1 cellular context compared by ENCODE assay signal in the genomic region with DNA sequence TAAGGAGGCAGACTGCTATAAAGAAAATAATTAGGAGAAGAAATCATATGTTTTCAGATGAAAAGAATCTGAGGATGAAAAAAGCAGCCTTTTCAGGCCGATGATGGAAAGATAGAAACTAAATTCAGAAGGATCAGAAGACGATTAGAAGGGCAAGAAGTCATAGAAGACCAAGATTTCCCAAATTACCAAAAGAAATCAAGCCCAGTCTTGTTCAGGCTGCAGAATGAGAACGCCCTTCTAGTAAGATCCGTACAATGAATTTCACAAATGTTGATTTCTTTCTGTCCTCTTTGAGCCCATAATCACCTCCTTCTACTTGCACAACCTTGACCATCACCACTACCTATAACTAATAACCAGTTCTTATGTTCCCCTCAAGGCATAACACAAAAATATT.
TF ChIP-seq lines count a peak whose summit lies in the region.

No MANE protein-coding gene starts in this region.

TF ChIP-seq in A549, 52 proteins besides CTCF, POLR2A, EP300 and RAD21 (continued from another document):
- TF ChIP-seq, protein P1, sequence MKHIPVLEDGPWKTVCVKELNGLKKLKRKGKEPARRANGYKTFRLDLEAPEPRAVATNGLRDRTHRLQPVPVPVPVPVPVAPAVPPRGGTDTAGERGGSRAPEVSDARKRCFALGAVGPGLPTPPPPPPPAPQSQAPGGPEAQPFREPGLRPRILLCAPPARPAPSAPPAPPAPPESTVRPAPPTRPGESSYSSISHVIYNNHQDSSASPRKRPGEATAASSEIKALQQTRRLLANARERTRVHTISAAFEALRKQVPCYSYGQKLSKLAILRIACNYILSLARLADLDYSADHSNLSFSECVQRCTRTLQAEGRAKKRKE (CRISPR knock-in tag; IDR thresholded peaks at IDR 0.05; ENCODE audit: low read depth) = no peak
- no peak for TF ChIP-seq MAZ (IDR thresholded peaks at IDR 0.05; ENCODE audit: borderline replicate concordance, low read depth, low read length)
- TF ChIP-seq, protein P2, sequence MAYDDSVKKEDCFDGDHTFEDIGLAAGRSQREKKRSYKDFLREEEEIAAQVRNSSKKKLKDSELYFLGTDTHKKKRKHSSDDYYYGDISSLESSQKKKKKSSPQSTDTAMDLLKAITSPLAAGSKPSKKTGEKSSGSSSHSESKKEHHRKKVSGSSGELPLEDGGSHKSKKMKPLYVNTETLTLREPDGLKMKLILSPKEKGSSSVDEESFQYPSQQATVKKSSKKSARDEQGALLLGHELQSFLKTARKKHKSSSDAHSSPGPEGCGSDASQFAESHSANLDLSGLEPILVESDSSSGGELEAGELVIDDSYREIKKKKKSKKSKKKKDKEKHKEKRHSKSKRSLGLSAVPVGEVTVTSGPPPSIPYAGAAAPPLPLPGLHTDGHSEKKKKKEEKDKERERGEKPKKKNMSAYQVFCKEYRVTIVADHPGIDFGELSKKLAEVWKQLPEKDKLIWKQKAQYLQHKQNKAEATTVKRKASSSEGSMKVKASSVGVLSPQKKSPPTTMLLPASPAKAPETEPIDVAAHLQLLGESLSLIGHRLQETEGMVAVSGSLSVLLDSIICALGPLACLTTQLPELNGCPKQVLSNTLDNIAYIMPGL (CRISPR knock-in tag; IDR thresholded peaks at IDR 0.05; ENCODE audit: borderline replicate concordance) = no peak
- TF ChIP-seq FOXS1 (CRISPR knock-in tag; IDR thresholded peaks at IDR 0.05) = no peak
- TF ChIP-seq RFX5 (IDR thresholded peaks at IDR 0.05) = no peak
- TF ChIP-seq HES2 (IDR thresholded peaks at IDR 0.05) = no peak
- TF ChIP-seq BHLHE40 (IDR thresholded peaks at IDR 0.05; ENCODE audit: low read depth, low read length) = no peak
- TF ChIP-seq HOXA7 (CRISPR knock-in tag; IDR thresholded peaks at IDR 0.05) = no peak
- TF ChIP-seq POLR2AphosphoS2 (conservative IDR thresholded peaks at IDR 0.05; ENCODE audit: low read length) = no peak
- TF ChIP-seq RARB (CRISPR knock-in tag; IDR thresholded peaks at IDR 0.05) = no peak
- no peak for TF ChIP-seq KDM5A (IDR thresholded peaks at IDR 0.05)
